ENCODE assay signal across 17 cellular contexts in genomic region chr14:36654185-36655053, GRCh38. TPM values are rescaled to one million over a fixed set of nuclear protein-coding genes. Genes with fewer than 3 reads are reported as not detected.
"Had no signal": no experiment of that assay in that cellular context is flagged by ENCODE, and none has a peak within 500 bp of the region (broad histone marks: within the 10 kb centered on the region; RNA-seq: fewer than 3 reads in every experiment).

No MANE protein-coding gene starts in this region.

- H3K36me3 Mint-ChIP-seq: mesothelial cell of epicardium, T-cell had no signal

- FAIRE-seq: endometrium, pancreas had no signal

- H3K36me3 ChIP-seq: adrenal gland, cardiac muscle cell, pancreas had no signal

- H2AFZ ChIP-seq: hepatocyte had no signal

- H3K9me3 ChIP-seq: adrenal gland, pancreas had no signal

- H3K27ac ChIP-seq: adrenal gland, cardiac muscle cell, dorsolateral prefrontal cortex, hepatocyte, pancreas had no signal

- H3K4me3 ChIP-seq: adrenal gland, cardiac muscle cell, dorsolateral prefrontal cortex, hepatocyte, pancreas had no signal

- H3K9me3 Mint-ChIP-seq: activated CD4-positive, alpha-beta memory T cell treated with anti-CD3 and anti-CD28 coated beads, Interleukin-2, amount 10 ng/mL, durations not matched to agents 7 days and 5 days; activated naive CD4-positive, alpha-beta T cell treated with anti-CD3 and anti-CD28 coated beads, Interleukin-2, amount 10 ng/mL, durations not matched to agents 7 days and 5 days; mesothelial cell of epicardium; neural crest cell had no signal

- DNase-seq: activated CD4-positive, alpha-beta memory T cell treated with anti-CD3 and anti-CD28 coated beads, Interleukin-2, amount 10 ng/mL, durations not matched to agents 7 days and 5 days; activated naive CD4-positive, alpha-beta T cell treated with anti-CD3 and anti-CD28 coated beads, Interleukin-2, amount 10 ng/mL, durations not matched to agents 7 days and 5 days; activated T-cell treated with anti-CD3 and anti-CD28 coated beads, Interleukin-2, amount 50 U/mL, for 24 hours; adrenal gland; dorsolateral prefrontal cortex; stimulated activated CD4-positive, alpha-beta T cell treated with anti-CD3 and anti-CD28 coated beads, Interleukin-4, amount 100 ng/mL, for 1 hour; stimulated activated naive CD4-positive, alpha-beta T cell treated with Interleukin-2 at 50 U/mL for 16 hours; substantia nigra; T-cell; T1000; trophoblast cell had no signal

- H3K79me2 ChIP-seq: hepatocyte had no signal

- H3K4me3 Mint-ChIP-seq: activated CD4-positive, alpha-beta memory T cell treated with anti-CD3 and anti-CD28 coated beads, Interleukin-2, amount 10 ng/mL, durations not matched to agents 7 days and 5 days; activated naive CD4-positive, alpha-beta T cell treated with anti-CD3 and anti-CD28 coated beads, Interleukin-2, amount 10 ng/mL, durations not matched to agents 7 days and 5 days; activated T-cell treated with anti-CD3 and anti-CD28 coated beads, Interleukin-2, amount 50 U/mL, for 24 hours; mesothelial cell of epicardium; neural crest cell had no signal

- H3K27ac Mint-ChIP-seq: activated CD4-positive, alpha-beta memory T cell treated with anti-CD3 and anti-CD28 coated beads, Interleukin-2, amount 10 ng/mL, durations not matched to agents 7 days and 5 days; activated T-cell treated with anti-CD3 and anti-CD28 coated beads, Interleukin-2, amount 50 U/mL, for 24 hours; mesothelial cell of epicardium; T-cell had no signal

- H3K4me2 ChIP-seq: hepatocyte had no signal

RNA-seq across cellular contexts. Expression of gene PAX9, which starts 7.2 kb away (rescaled TPM):
- total RNA-seq: activated CD4-positive, alpha-beta memory T cell treated with anti-CD3 and anti-CD28 coated beads, Interleukin-2, amount 10 ng/mL, durations not matched to agents 7 days and 5 days; adrenal gland; cardiac muscle cell; mesothelial cell of epicardium; neural crest cell had no signal
